Comparison of ENCODE assay signal across 20 cellular contexts in genomic region chr10:76356557-76356956, GRCh38.
DNase-seq lines count a peak whose midpoint lies in the region; ATAC-seq and TF ChIP-seq lines count a peak whose summit lies in the region.
"Had no signal": no experiment of that assay in that cellular context is flagged by ENCODE, and none has a peak within 500 bp of the region (broad histone marks: within the 10 kb centered on the region; RNA-seq: fewer than 3 reads in every experiment).

No MANE protein-coding gene starts in this region.

- ATAC-seq in SK-N-SH treated with all-trans-retinoic acid at 6 μM for 48 hours = peak; percentile 27
- no peak for ATAC-seq in right cardiac atrium
- no peak for ATAC-seq in GM19395 (IDR thresholded peaks at IDR 0.05; ENCODE audit: unreplicated experiment)
- no peak for ATAC-seq in left lung

- no peaks in the 10 kb centered on the region for H3K36me3 Mint-ChIP-seq in nephron progenitor cell (ENCODE audit: low read depth)
- H3K36me3 Mint-ChIP-seq: CD4-positive, alpha-beta memory T cell had no signal

- H3K36me3 ChIP-seq in brain microvascular endothelial cell (replicated peaks) = no peaks in the 10 kb centered on the region
- H3K36me3 ChIP-seq in left lung = no peaks in the 10 kb centered on the region
- H3K36me3 ChIP-seq in BE2C = no peaks in the 10 kb centered on the region
- H3K36me3 ChIP-seq: BLaER1 treated with 17β-estradiol and CSF1 and Interleukin-3, amounts not matched to agents 10 nM and 100 nM; SJSA1 had no signal

- 92% methylated on average over 4 of the region's 4 CpGs for WGBS in right cardiac atrium

- H3K9me3 ChIP-seq in right cardiac atrium (ENCODE audit: control insufficient read depth, low read length) (no peaks in the 10 kb centered on the region), left lung (no peaks in the 10 kb centered on the region), BE2C (no peaks in the 10 kb centered on the region)
- H3K9me3 ChIP-seq: BLaER1 treated with 17β-estradiol and CSF1 and Interleukin-3, amounts not matched to agents 10 nM and 100 nM; SJSA1 had no signal

- intact Hi-C loops in right cardiac atrium (cut with DNase I) (no loop called here), left lung (cut with DNase I) (no loop called here)

- no peaks in the 10 kb centered on the region for H3K9me3 Mint-ChIP-seq in nephron progenitor cell

- H3K4me3 Mint-ChIP-seq in nephron progenitor cell = no peak overlapping the region
- H3K4me3 Mint-ChIP-seq: CD4-positive, alpha-beta memory T cell had no signal

- H3K4me1 Mint-ChIP-seq in nephron progenitor cell = peaks cover 39% of the 10 kb centered on the region
- H3K4me1 Mint-ChIP-seq: CD4-positive, alpha-beta memory T cell had no signal

- DNase-seq in ELR (ENCODE audit: low read depth) (peak; percentile 63), brain microvascular endothelial cell (peak; percentile 27), nephron progenitor cell (no peak), right cardiac atrium (no peak), left lung (no peak), BE2C (no peak)
- DNase-seq: CD4-positive, alpha-beta memory T cell; COR-L47; KBM-7; MV-4-11; NCI-H1105; NCI-H1436 treated with DMSO at 0.1 percent for 48 hours; NCI-H187 treated with DMSO at 0.1 percent for 48 hours; NCI-H2171 treated with DMSO at 0.1 percent for 48 hours; NCI-H524; NCI-H748 treated with DMSO at 0.1 percent for 48 hours had no signal

- peak overlapping the region; percentile 20 for H3K27ac Mint-ChIP-seq in nephron progenitor cell
- H3K27ac Mint-ChIP-seq: CD4-positive, alpha-beta memory T cell had no signal

- TF ChIP-seq CTCF in brain microvascular endothelial cell (IDR thresholded peaks at IDR 0.05; ENCODE audit: low read depth, low read length, missing control alignments) (no peak), nephron progenitor cell (IDR thresholded peaks at IDR 0.05) (no peak), left lung (IDR thresholded peaks at IDR 0.05) (no peak), BE2C (IDR thresholded peaks at IDR 0.05; ENCODE audit: low read depth, low read length) (no peak)

- H3K27me3 Mint-ChIP-seq in nephron progenitor cell (ENCODE audit: low read depth, poor library complexity) = no peaks in the 10 kb centered on the region
- H3K27me3 Mint-ChIP-seq: CD4-positive, alpha-beta memory T cell had no signal

- no peak overlapping the region for H3K4me3 ChIP-seq in brain microvascular endothelial cell (ENCODE audit: low read depth, low read length)
- H3K4me3 ChIP-seq in right cardiac atrium (ENCODE audit: low read length) = no peak overlapping the region
- H3K4me3 ChIP-seq in left lung = no peak overlapping the region
- no peak overlapping the region for H3K4me3 ChIP-seq in BE2C (ENCODE audit: low read depth, low read length)
- H3K4me3 ChIP-seq: BLaER1 treated with 17β-estradiol and CSF1 and Interleukin-3, amounts not matched to agents 10 nM and 100 nM; SJSA1 had no signal

- H3K27ac ChIP-seq in brain microvascular endothelial cell (no peak overlapping the region), right cardiac atrium (ENCODE audit: low read length) (no peak overlapping the region), left lung (no peak overlapping the region)
- H3K27ac ChIP-seq: BLaER1 treated with 17β-estradiol and CSF1 and Interleukin-3, amounts not matched to agents 10 nM and 100 nM; SJSA1 had no signal

- in situ Hi-C loops in brain microvascular endothelial cell (cut with HindIII; ENCODE audit: low pct_ligation_motif_present, low sequenced_read_pairs) = no loop called here

- H3K27me3 ChIP-seq in brain microvascular endothelial cell (replicated peaks) = no peaks in the 10 kb centered on the region
- no peaks in the 10 kb centered on the region for H3K27me3 ChIP-seq in right cardiac atrium (ENCODE audit: control insufficient read depth, insufficient read depth)
- H3K27me3 ChIP-seq in left lung = no peaks in the 10 kb centered on the region
- H3K27me3 ChIP-seq in BE2C = no peaks in the 10 kb centered on the region
- H3K27me3 ChIP-seq: BLaER1 treated with 17β-estradiol and CSF1 and Interleukin-3, amounts not matched to agents 10 nM and 100 nM; SJSA1 had no signal

- H3K4me1 ChIP-seq in right cardiac atrium (ENCODE audit: control insufficient read depth, insufficient read depth, low read length) = peaks cover 3% of the 10 kb centered on the region
- H3K4me1 ChIP-seq in left lung = no peaks in the 10 kb centered on the region
- H3K4me1 ChIP-seq in BE2C = no peaks in the 10 kb centered on the region

TF ChIP-seq in SK-N-SH treated with all-trans-retinoic acid at 6 μM for 48 hours, 23 proteins besides CTCF, POLR2A, EP300 and RAD21:
- peak; percentile 80 for TF ChIP-seq TOX (CRISPR knock-in tag; IDR thresholded peaks at IDR 0.05; ENCODE audit: borderline replicate concordance)
- TF ChIP-seq ISL1 (CRISPR knock-in tag; IDR thresholded peaks at IDR 0.05) = peak; percentile 82
- no peak; the same call in 1 of the 2 replicates for TF ChIP-seq CSDC2 (CRISPR knock-in tag; IDR thresholded peaks at IDR 0.05)
TF ChIP-seq in SK-N-SH treated with all-trans-retinoic acid at 6 μM for 48 hours: peak in this region for 2.

Comparison
In these comparisons a context has a peak if more than half of its experiments do, and no peak if none do; other contexts are left out.
1. DNase-seq: peak in ELR (single experiment) and brain microvascular endothelial cell (single experiment); none in nephron progenitor cell (single experiment), right cardiac atrium (0 of 3), left lung (0 of 2) and BE2C (single experiment).